In genomic region chr3:189053327-189053726, GRCh38 we compare ENCODE assay signal across 38 cellular contexts.
"Had no signal": no experiment of that assay in that cellular context is flagged by ENCODE, and none has a peak within 500 bp of the region (broad histone marks: within the 10 kb centered on the region; RNA-seq: fewer than 3 reads in every experiment).

No MANE protein-coding gene starts in this region.

- H3K9me3 Mint-ChIP-seq: activated B cell treated with CpG ODN at 0.5 μM for 24 hours; activated naive CD8-positive, alpha-beta T cell treated with anti-CD3 and anti-CD28 coated beads for 36 hours; activated T-helper 17 cell treated with anti-CD3 and anti-CD28 coated beads, Interleukin-2, amount 50 U/mL, for 72 hours had no signal

- H3K36me3 ChIP-seq: brain microvascular endothelial cell, Peyer's patch, SJSA1 had no signal

- H3K4me1 ChIP-seq: Peyer's patch, SJSA1 had no signal

- ATAC-seq: activated CD8-positive, alpha-beta memory T cell treated with anti-CD3 and anti-CD28 coated beads, Interleukin-2, amount 10 ng/mL, durations not matched to agents 7 days and 5 days; activated T-cell treated with anti-CD3 and anti-CD28 coated beads, Interleukin-2, amount 50 U/mL, for 72 hours; activated T-helper 17 cell treated with anti-CD3 and anti-CD28 coated beads, Interleukin-2, amount 50 U/mL, for 72 hours; PC-3 had no signal

- H3K27ac ChIP-seq: brain microvascular endothelial cell, Peyer's patch, SJSA1, VCaP had no signal

- H3K27ac Mint-ChIP-seq: activated B cell treated with CpG ODN at 0.5 μM for 24 hours; activated CD4-positive, alpha-beta memory T cell treated with anti-CD3 and anti-CD28 coated beads, Interleukin-2, amount 10 ng/mL, durations not matched to agents 7 days and 5 days; activated naive CD8-positive, alpha-beta T cell treated with anti-CD3 and anti-CD28 coated beads for 36 hours; activated T-cell treated with anti-CD3 and anti-CD28 coated beads, Interleukin-2, amount 50 U/mL, for 72 hours; activated T-helper 17 cell treated with anti-CD3 and anti-CD28 coated beads, Interleukin-2, amount 50 U/mL, for 72 hours; T-helper 1 cell treated with Interleukin-12 subunit alpha and Interleukin-12 subunit beta and Interleukin-4 antibody, amounts not matched to agents 30 μg/mL and 1 μg/mL, for 36 hours; T-helper 2 cell treated with Interferon-gamma antibody and Interleukin-4, amounts not matched to agents 5 μg/mL and 100 μg/mL, for 36 hours had no signal

- H3K4me3 Mint-ChIP-seq: activated B cell treated with CpG ODN at 0.5 μM for 24 hours; activated CD4-positive, alpha-beta memory T cell treated with anti-CD3 and anti-CD28 coated beads, Interleukin-2, amount 10 ng/mL, durations not matched to agents 7 days and 5 days; activated CD8-positive, alpha-beta memory T cell treated with anti-CD3 and anti-CD28 coated beads, Interleukin-2, amount 10 ng/mL, durations not matched to agents 7 days and 5 days; activated naive CD8-positive, alpha-beta T cell treated with anti-CD3 and anti-CD28 coated beads for 36 hours; activated T-cell treated with anti-CD3 and anti-CD28 coated beads, Interleukin-2, amount 50 U/mL, for 72 hours; activated T-helper 17 cell treated with anti-CD3 and anti-CD28 coated beads, Interleukin-2, amount 50 U/mL, for 72 hours; T-helper 1 cell treated with Interleukin-12 subunit alpha and Interleukin-12 subunit beta and Interleukin-4 antibody, amounts not matched to agents 30 μg/mL and 1 μg/mL, for 36 hours; T-helper 2 cell treated with Interferon-gamma antibody and Interleukin-4, amounts not matched to agents 5 μg/mL and 100 μg/mL, for 36 hours had no signal

- DNase-seq: activated B cell treated with CpG ODN at 0.5 μM for 24 hours; activated CD4-positive, alpha-beta memory T cell treated with anti-CD3 and anti-CD28 coated beads, Interleukin-2, amount 10 ng/mL, durations not matched to agents 7 days and 5 days; activated CD4-positive, alpha-beta T cell treated with anti-CD3 and anti-CD28 coated beads for 4 hours; activated CD4-positive, alpha-beta T cell treated with anti-CD3 and anti-CD28 coated beads, Interleukin-2, amount 50 U/mL, for 1 hour; activated CD4-positive, CD25-positive, alpha-beta regulatory T cell treated with anti-CD3 and anti-CD28 coated beads, Interleukin-2, amount 50 U/mL, for 72 hours; activated CD8-positive, alpha-beta memory T cell treated with anti-CD3 and anti-CD28 coated beads for 24 hours; activated CD8-positive, alpha-beta memory T cell treated with anti-CD3 and anti-CD28 coated beads, Interleukin-2, amount 10 ng/mL, durations not matched to agents 7 days and 5 days; activated CD8-positive, alpha-beta memory T cell treated with anti-CD3 and anti-CD28 coated beads, Interleukin-2, amount 50 U/mL, for 48 hours; activated effector memory CD4-positive, alpha-beta T cell treated with anti-CD3 and anti-CD28 coated beads, Interleukin-2, amount 50 U/mL, for 16 hours; activated naive CD4-positive, alpha-beta T cell; activated naive CD4-positive, alpha-beta T cell treated with anti-CD3 and anti-CD28 coated beads, Interleukin-2, amount 50 U/mL, for 16 hours; activated naive CD8-positive, alpha-beta T cell treated with anti-CD3 and anti-CD28 coated beads for 36 hours; activated T-cell treated with anti-CD3 and anti-CD28 coated beads, Interleukin-2, amount 50 U/mL, for 72 hours; amniotic stem cell; aorta; brain microvascular endothelial cell; central memory CD4-positive, alpha-beta T cell; Kasumi-1; KG1; MM.1S; NCI-H1092; NCI-H1436 treated with DMSO at 0.1 percent for 48 hours; NCI-H1694 treated with DMSO at 0.1 percent for 48 hours; NCI-H2029; NCI-H510A; NCI-H526; NCI-H748 treated with DMSO at 0.1 percent for 48 hours; NK-92 treated with Interleukin-12 subunit alpha and Interleukin-12 subunit beta, amount 100 ng/mL, for 24 hours; PC-3; Peyer's patch; RPMI8226; SHP77 treated with DMSO at 0.1 percent for 48 hours; SK-N-SH had no signal

- H3K9me3 ChIP-seq: Peyer's patch, SJSA1, SK-N-SH had no signal

- H3K4me3 ChIP-seq: Peyer's patch, SJSA1 had no signal

- H3K27me3 Mint-ChIP-seq: activated CD4-positive, alpha-beta memory T cell treated with anti-CD3 and anti-CD28 coated beads, Interleukin-2, amount 10 ng/mL, durations not matched to agents 7 days and 5 days; activated CD8-positive, alpha-beta memory T cell treated with anti-CD3 and anti-CD28 coated beads, Interleukin-2, amount 10 ng/mL, durations not matched to agents 7 days and 5 days; activated T-helper 17 cell treated with anti-CD3 and anti-CD28 coated beads, Interleukin-2, amount 50 U/mL, for 72 hours had no signal

- H3K27me3 ChIP-seq: brain microvascular endothelial cell, Peyer's patch, SJSA1 had no signal

- H3K36me3 Mint-ChIP-seq: activated naive CD8-positive, alpha-beta T cell treated with anti-CD3 and anti-CD28 coated beads for 36 hours had no signal
